Comparison of ENCODE assay signal across 11 cellular contexts in genomic region chr6:105326838-105327745, GRCh38.
A peak's percentile ranks its signal among the peaks of the same experiment; 100 is the strongest.
DNase-seq lines count a peak whose midpoint lies in the region; ATAC-seq, FAIRE-seq and TF ChIP-seq lines count a peak whose summit lies in the region.
"Had no signal": no experiment of that assay in that cellular context is flagged by ENCODE, and none has a peak within 500 bp of the region (broad histone marks: within the 10 kb centered on the region; RNA-seq: fewer than 3 reads in every experiment).

No MANE protein-coding gene starts in this region.

- no peaks in the 10 kb centered on the region for H3K9me3 ChIP-seq in A549
- H3K9me3 ChIP-seq in SK-N-SH: no peaks in the 10 kb centered on the region

- H3K4me3 ChIP-seq in A549 (no peak overlapping the region), SK-N-SH (ENCODE audit: low read depth in 2 of 2, low read length in 1 of 2) (no peak overlapping the region), lower leg skin (ENCODE audit: low read depth, poor library complexity, severe bottlenecking) (no peak overlapping the region)

- ATAC-seq in A549 (peak; percentile 62 to 72; a peak in 4 of 6 replicates), left ventricle myocardium superior (peak; percentile 80), GM19328 (IDR thresholded peaks at IDR 0.05; ENCODE audit: unreplicated experiment) (no peak)

- H3K4me1 ChIP-seq in A549 (peaks cover 12% of the 10 kb centered on the region), SK-N-SH (ENCODE audit: control insufficient read depth in 1 of 2, insufficient read depth in 2 of 2, low read depth in 1 of 2, low read length in 1 of 2) (peaks cover 28 to 40% of the 10 kb centered on the region in 2 experiments)

- H3K4me2 ChIP-seq in A549: peak overlapping the region; percentile 32; the same call in 1 of the 3 replicates
- H3K4me2 ChIP-seq in SK-N-SH: peak overlapping the region; percentile 59

- H3K79me2 ChIP-seq in SK-N-SH (ENCODE audit: insufficient read depth): no peaks in the 10 kb centered on the region

- TF ChIP-seq CTCF in A549 (IDR thresholded peaks at IDR 0.05) (no peak), SK-N-SH (IDR thresholded peaks at IDR 0.05) (no peak), lower leg skin (IDR thresholded peaks at IDR 0.05) (no peak)

- no peaks in the 10 kb centered on the region for H3K27me3 ChIP-seq in SK-N-SH (ENCODE audit: insufficient read depth)

- peaks cover 13% of the 10 kb centered on the region for H3F3A ChIP-seq in SK-N-SH (replicated peaks; ENCODE audit: insufficient read depth)

- intact Hi-C loops in left ventricle myocardium superior (cut with micrococcal nuclease) (no loop called here), lower leg skin (cut with DNase I; ENCODE audit: low total_unique reads) (no loop called here)

- CTCF ChIA-PET in A549 (lab: Yijun Ruan, JAX) (interaction anchor here (1.2 to 1.5 kb wide), 2 partner anchors 239 to 249 kb away, joined by 4 read pairs; no protein-coding TSS in a partner anchor), SK-N-SH (lab: Yijun Ruan, JAX) (interaction anchor here (0.9 to 2.3 kb wide), 6 partner anchors 10 to 75 kb away, joined by 3 to 15 read pairs (median 4); partner anchors contain the start of gene PREP)

- TF ChIP-seq RAD21 in A549 (conservative IDR thresholded peaks at IDR 0.05 in 1 of 2, IDR thresholded peaks at IDR 0.05 in 1 of 2) (no peak), SK-N-SH (IDR thresholded peaks at IDR 0.05; ENCODE audit: low read length) (no peak)

- no peaks in the 10 kb centered on the region for H3K9me2 ChIP-seq in SK-N-SH

- peaks cover 17 to 33% of the 10 kb centered on the region in 2 experiments for H3K36me3 ChIP-seq in SK-N-SH (replicated peaks in 1 of 2; ENCODE audit: control insufficient read depth in 1 of 2, insufficient read depth in 2 of 2, low read length in 1 of 2)

- POLR2A ChIA-PET in A549 (lab: Yijun Ruan, JAX) (no interaction called here), SK-N-SH (lab: Yijun Ruan, JAX) (no interaction called here)

- H3K27ac ChIP-seq in A549: no peak overlapping the region
- H3K27ac ChIP-seq in SK-N-SH (ENCODE audit: low read depth in 2 of 2, low read length in 1 of 2): peak overlapping the region; percentile 64 to 80

- 73% methylated on average over 9 of the region's 9 CpGs for WGBS in A549 (ENCODE audit: missing lambda C conversion rate)
- WGBS in SK-N-SH (ENCODE audit: low lambda C conversion rate): 39% methylated on average over 9 of the region's 9 CpGs
- 79% methylated on average over 9 of the region's 9 CpGs for WGBS in lower leg skin, 2 donors

- H3K9ac ChIP-seq in SK-N-SH: no peak overlapping the region; the same call in 1 of the 2 replicates

- TF ChIP-seq POLR2A in A549 (IDR thresholded peaks at IDR 0.05; ENCODE audit: low read length) (no peak), lower leg skin (IDR thresholded peaks at IDR 0.05) (no peak)

- no peaks in the 10 kb centered on the region for H4K20me1 ChIP-seq in SK-N-SH (ENCODE audit: insufficient read depth)

- H2AFZ ChIP-seq in SK-N-SH (ENCODE audit: low read depth): no peak overlapping the region

- TF ChIP-seq EP300 in A549 (IDR thresholded peaks at IDR 0.05) (no peak), SK-N-SH (IDR thresholded peaks at IDR 0.05; ENCODE audit: borderline replicate concordance in 1 of 2, low read depth in 1 of 2, low read length in 1 of 2) (no peak; a peak in 1 of 4 replicates)

- no peak for FAIRE-seq in A549 (lab: Jason Lieb, UNC)

- DNase-seq in A549 (ENCODE audit: low read depth in 1 of 2, low spot score in 1 of 2): peak in 1 of 2 experiments; percentile 7
- DNase-seq in HS-5 (ENCODE audit: low read depth): peak; percentile 58
- no peak for DNase-seq in SK-N-SH
- DNase-seq in left ventricle myocardium superior: no peak
- DNase-seq in lower leg skin (ENCODE audit: low spot score in 2 of 2): no peak
- DNase-seq in CD1c-positive myeloid dendritic cell (ENCODE audit: extremely low spot score): no peak
- no peak for DNase-seq in GOT3 (lab: John Stamatoyannopoulos, UW)
- DNase-seq: CD8-positive, alpha-beta memory T cell; immature natural killer cell; T-helper 1 cell had no signal

TF ChIP-seq in A549, 52 proteins besides CTCF, POLR2A, EP300 and RAD21:
- TF ChIP-seq RARB (CRISPR knock-in tag; IDR thresholded peaks at IDR 0.05): no peak
- TF ChIP-seq CEBPB (IDR thresholded peaks at IDR 0.05): no peak
- no peak for TF ChIP-seq HDAC2 (IDR thresholded peaks at IDR 0.05)
- no peak for TF ChIP-seq MAFK (IDR thresholded peaks at IDR 0.05; ENCODE audit: partially characterized antibody)
- TF ChIP-seq EHMT2 (IDR thresholded peaks at IDR 0.05; ENCODE audit: low read depth): no peak
- TF ChIP-seq ELK1 (IDR thresholded peaks at IDR 0.05; ENCODE audit: low read depth, low read length): no peak
- TF ChIP-seq MAZ (IDR thresholded peaks at IDR 0.05; ENCODE audit: borderline replicate concordance, low read depth, low read length): no peak
- no peak for TF ChIP-seq HOXB13 (CRISPR knock-in tag; IDR thresholded peaks at IDR 0.05; ENCODE audit: low read depth)
- no peak for TF ChIP-seq TP53 (CRISPR knock-in tag; IDR thresholded peaks at IDR 0.05)
TF ChIP-seq in A549: peak in this region for 0.

TF ChIP-seq in SK-N-SH, 30 proteins besides CTCF, POLR2A, EP300 and RAD21 (continues in another document):
- TF ChIP-seq FOXM1 (IDR thresholded peaks at IDR 0.05; ENCODE audit: low read depth): no peak
- TF ChIP-seq GATA2 (CRISPR knock-in tag; IDR thresholded peaks at IDR 0.05): no peak
- no peak for TF ChIP-seq SMC3 (IDR thresholded peaks at IDR 0.05; ENCODE audit: low read depth, low read length)
- no peak for TF ChIP-seq REST (IDR thresholded peaks at IDR 0.05; ENCODE audit: low read depth, low read length)
- TF ChIP-seq USF2 (IDR thresholded peaks at IDR 0.05; ENCODE audit: borderline replicate concordance, low read depth, low read length): no peak
- peak; percentile 66 for TF ChIP-seq NFIC (IDR thresholded peaks at IDR 0.05; ENCODE audit: borderline replicate concordance)
- TF ChIP-seq ELF1 (IDR thresholded peaks at IDR 0.05): no peak
- TF ChIP-seq FOSL2 (IDR thresholded peaks at IDR 0.05; ENCODE audit: borderline replicate concordance, low read depth): peak; percentile 91
- no peak for TF ChIP-seq EZH2phosphoT487 (IDR thresholded peaks at IDR 0.05; ENCODE audit: borderline replicate concordance, low read depth)
- no peak for TF ChIP-seq MXI1 (IDR thresholded peaks at IDR 0.05; ENCODE audit: low read depth, low read length)
- no peak for TF ChIP-seq RFX5 (IDR thresholded peaks at IDR 0.05; ENCODE audit: low read length)
- TF ChIP-seq PBX3 (IDR thresholded peaks at IDR 0.05): peak; percentile 80
- peak; percentile 67 for TF ChIP-seq TCF12 (IDR thresholded peaks at IDR 0.05)
- no peak for TF ChIP-seq YY1 (IDR thresholded peaks at IDR 0.05; ENCODE audit: low read depth)
- no peak for TF ChIP-seq TAF1 (IDR thresholded peaks at IDR 0.05; ENCODE audit: borderline replicate concordance, low read depth, low read length)
- no peak for TF ChIP-seq IRF3 (IDR thresholded peaks at IDR 0.05; ENCODE audit: low read depth, low read length)

Comparison
In these comparisons a context has a peak if more than half of its experiments do, and no peak if none do; other contexts are left out.
1. H3K27ac ChIP-seq: peak in SK-N-SH (2 of 2); none in A549 (0 of 2).
2. Of the 12 proteins assayed by ChIP-seq in both A549 and SK-N-SH: peak only in A549: none; only in SK-N-SH: FOSL2 and PBX3; in both: none; in neither: 10.